In genomic region chr5:116084231-116084630, GRCh38 we compare ENCODE assay signal across 9 cellular contexts. TPM values are rescaled to one million over a fixed set of nuclear protein-coding genes. Genes with fewer than 3 reads are reported as not detected.
DNase-seq lines count a peak whose midpoint lies in the region; ATAC-seq and TF ChIP-seq lines count a peak whose summit lies in the region.
"Had no signal": no experiment of that assay in that cellular context is flagged by ENCODE, and none has a peak within 500 bp of the region (broad histone marks: within the 10 kb centered on the region; RNA-seq: fewer than 3 reads in every experiment).

No MANE protein-coding gene starts in this region.

- H3K27me3 ChIP-seq in cardiac muscle cell (no peaks in the 10 kb centered on the region), psoas muscle (ENCODE audit: insufficient read depth in 3 of 3, low read length in 2 of 3) (no peaks in the 10 kb centered on the region)

- H3K4me1 Mint-ChIP-seq in activated naive CD4-positive, alpha-beta T cell treated with anti-CD3 and anti-CD28 coated beads for 36 hours (ENCODE audit: low read depth), result peaks cover 45% of the 10 kb centered on the region

- H3K27ac ChIP-seq in cardiac muscle cell (peak overlapping the region; percentile 96), psoas muscle (peak overlapping the region; percentile 97)

- H3K9me3 Mint-ChIP-seq in activated naive CD4-positive, alpha-beta T cell treated with anti-CD3 and anti-CD28 coated beads for 36 hours, result no peaks in the 10 kb centered on the region

- H3K27me3 Mint-ChIP-seq in activated naive CD4-positive, alpha-beta T cell treated with anti-CD3 and anti-CD28 coated beads for 36 hours (ENCODE audit: low read depth), result no peaks in the 10 kb centered on the region

- H3K4me3 Mint-ChIP-seq in activated naive CD4-positive, alpha-beta T cell treated with anti-CD3 and anti-CD28 coated beads for 36 hours, result peak overlapping the region; percentile 91

- H3K4me1 ChIP-seq in cardiac muscle cell (ENCODE audit: low read depth), result peaks cover 9% of the 10 kb centered on the region
- peaks cover 8% of the 10 kb centered on the region for H3K4me1 ChIP-seq in psoas muscle

- peak; percentile 32 for ATAC-seq in HG02642 (IDR thresholded peaks at IDR 0.05; ENCODE audit: poor library complexity, unreplicated experiment)
- ATAC-seq in psoas muscle, result peak; percentile 9 to 45 (median 28)

- H3K9me3 ChIP-seq in cardiac muscle cell (ENCODE audit: low read depth), result no peaks in the 10 kb centered on the region
- no peaks in the 10 kb centered on the region for H3K9me3 ChIP-seq in psoas muscle

- peaks cover 35% of the 10 kb centered on the region for H3K36me3 Mint-ChIP-seq in activated naive CD4-positive, alpha-beta T cell treated with anti-CD3 and anti-CD28 coated beads for 36 hours (ENCODE audit: low read depth)

- CTCF ChIA-PET in activated naive CD4-positive, alpha-beta T cell treated with anti-CD3 and anti-CD28 coated beads for 36 hours (lab: Charles Lee), result no interaction called here

- peak overlapping the region; percentile 87 for H3K4me3 ChIP-seq in cardiac muscle cell
- H3K4me3 ChIP-seq in psoas muscle, result peak overlapping the region; percentile 87

- intact Hi-C loops in activated naive CD4-positive, alpha-beta T cell treated with anti-CD3 and anti-CD28 coated beads for 36 hours (cut with micrococcal nuclease), result loop anchor here (1.0 to 2.0 kb wide), 2 partner anchors 8 to 493 kb away; no protein-coding TSS in a partner anchor
- intact Hi-C loops in psoas muscle (cut with DNase I), result loop anchor here in 1 of 2 donors (10.0 kb wide), 1 partner anchor 239 kb away; the partner anchor contains the start of genes AP3S1 and ATG12

- no peaks in the 10 kb centered on the region for H3K36me3 ChIP-seq in cardiac muscle cell
- H3K36me3 ChIP-seq in psoas muscle (ENCODE audit: insufficient read depth in 1 of 2, low read depth in 1 of 2), result peaks cover 4 to 20% of the 10 kb centered on the region in 2 donors

- peak; percentile 68 for DNase-seq in activated CD8-positive, alpha-beta memory T cell treated with anti-CD3 and anti-CD28 coated beads for 24 hours
- no peak for DNase-seq in activated CD8-positive, alpha-beta memory T cell treated with anti-CD3 and anti-CD28 coated beads, Interleukin-2, amount 50 U/mL, for 48 hours
- peak; percentile 4 for DNase-seq in NCI-H1417 treated with DMSO at 0.1 percent for 48 hours (lab: John Stamatoyannopoulos, UW)
- DNase-seq in activated naive CD4-positive, alpha-beta T cell treated with anti-CD3 and anti-CD28 coated beads for 36 hours, result peak; percentile 53
- DNase-seq in cardiac muscle cell (ENCODE audit: low read depth in 1 of 2, low spot score in 1 of 2), result peak; percentile 31 to 49
- no peak for DNase-seq in psoas muscle
- no peak for DNase-seq in medulla oblongata (ENCODE audit: extremely low spot score)

- TF ChIP-seq CTCF in cardiac muscle cell (IDR thresholded peaks at IDR 0.05; ENCODE audit: low read depth, low read length) (no peak), psoas muscle (IDR thresholded peaks at IDR 0.05) (no peak)

- WGBS in psoas muscle, 3 donors, result 37 to 51% (median 44%) methylated on average over 11 of the region's 11 CpGs

- peak overlapping the region; percentile 97 for H3K27ac Mint-ChIP-seq in activated naive CD4-positive, alpha-beta T cell treated with anti-CD3 and anti-CD28 coated beads for 36 hours

RNA-seq across cellular contexts. Expression of gene COMMD10, which starts 0.6 kb away (rescaled TPM):
- total RNA-seq in activated naive CD4-positive, alpha-beta T cell treated with anti-CD3 and anti-CD28 coated beads for 36 hours, result 10 to 100 TPM; 30.0 to 30.9 TPM
- total RNA-seq in cardiac muscle cell (21.7 and 23.4 TPM in 2 replicates), psoas muscle (10 to 100 TPM; 15.0 to 21.8 (median 17.9) TPM)
- polyA plus RNA-seq in cardiac muscle cell (48.1 and 58.8 TPM in 2 replicates), psoas muscle (10 to 100 TPM in 1 of 3 donors, 1 to 10 TPM in 2; 8.4 to 23.0 (median 9.8) TPM)

RNA-seq across cellular contexts. Expression of gene ARL14EPL, which starts 52.0 kb away (rescaled TPM):
- total RNA-seq in activated naive CD4-positive, alpha-beta T cell treated with anti-CD3 and anti-CD28 coated beads for 36 hours, result not detected
- not detected in 2 replicates for total RNA-seq in cardiac muscle cell
- polyA plus RNA-seq in cardiac muscle cell, result not detected in 2 replicates
- total RNA-seq in psoas muscle, result not detected
- polyA plus RNA-seq in psoas muscle, result under 1 TPM in 2 of 3 donors, not detected in 1; 0.03 to 0.08 TPM
- total RNA-seq: lung had no signal

Comparison
In these comparisons a context has a peak if more than half of its experiments do, and no peak if none do; other contexts are left out.
1. DNase-seq: peak in activated CD8-positive, alpha-beta memory T cell treated with anti-CD3 and anti-CD28 coated beads for 24 hours (single experiment), NCI-H1417 treated with DMSO at 0.1 percent for 48 hours (single experiment), activated naive CD4-positive, alpha-beta T cell treated with anti-CD3 and anti-CD28 coated beads for 36 hours (single experiment) and cardiac muscle cell (2 of 2); none in activated CD8-positive, alpha-beta memory T cell treated with anti-CD3 and anti-CD28 coated beads, Interleukin-2, amount 50 U/mL, for 48 hours (single experiment), psoas muscle (0 of 2) and medulla oblongata (single experiment).